ENCODE assay signal across 24 cellular contexts in genomic region chr5:122175852-122176251, GRCh38. TPM values are rescaled to one million over a fixed set of nuclear protein-coding genes. Genes with fewer than 3 reads are reported as not detected.
"Had no signal": no experiment of that assay in that cellular context is flagged by ENCODE, and none has a peak within 500 bp of the region (broad histone marks: within the 10 kb centered on the region; RNA-seq: fewer than 3 reads in every experiment).

No MANE protein-coding gene starts in this region.

- H3K36me3 ChIP-seq: MG63, SJSA1 had no signal

- H3K4me1 Mint-ChIP-seq: activated CD4-positive, alpha-beta T cell treated with anti-CD3 and anti-CD28 coated beads, Interleukin-2, amount 10 ng/mL, durations not matched to agents 7 days and 5 days; activated naive CD4-positive, alpha-beta T cell treated with anti-CD3 and anti-CD28 coated beads, Interleukin-2, amount 50 U/mL, for 24 hours had no signal

- H3K27ac ChIP-seq: body of pancreas, SJSA1, VCaP had no signal

- H3K4me1 ChIP-seq: body of pancreas had no signal

- H3K27ac Mint-ChIP-seq: activated CD4-positive, alpha-beta memory T cell treated with anti-CD3 and anti-CD28 coated beads for 36 hours; activated CD4-positive, alpha-beta T cell treated with anti-CD3 and anti-CD28 coated beads, Interleukin-2, amount 10 ng/mL, durations not matched to agents 7 days and 5 days; activated naive CD4-positive, alpha-beta T cell treated with anti-CD3 and anti-CD28 coated beads, Interleukin-2, amount 50 U/mL, for 24 hours had no signal

- H3K9me3 ChIP-seq: body of pancreas, MG63, SJSA1 had no signal

- ATAC-seq: body of pancreas, Panc1 had no signal

- H3K27me3 Mint-ChIP-seq: activated CD4-positive, alpha-beta T cell treated with anti-CD3 and anti-CD28 coated beads, Interleukin-2, amount 10 ng/mL, durations not matched to agents 7 days and 5 days had no signal

- H3K36me3 Mint-ChIP-seq: activated CD4-positive, alpha-beta memory T cell treated with anti-CD3 and anti-CD28 coated beads for 36 hours; activated naive CD4-positive, alpha-beta T cell treated with anti-CD3 and anti-CD28 coated beads, Interleukin-2, amount 50 U/mL, for 24 hours had no signal

- H3K9me3 Mint-ChIP-seq: activated CD4-positive, alpha-beta T cell treated with anti-CD3 and anti-CD28 coated beads, Interleukin-2, amount 10 ng/mL, durations not matched to agents 7 days and 5 days had no signal

- H3K4me3 ChIP-seq: body of pancreas, MG63, SJSA1 had no signal

- DNase-seq: activated CD4-positive, alpha-beta memory T cell treated with anti-CD3 and anti-CD28 coated beads for 36 hours; activated CD4-positive, alpha-beta T cell treated with anti-CD3 and anti-CD28 coated beads, Interleukin-2, amount 10 ng/mL, durations not matched to agents 7 days and 5 days; activated CD4-positive, CD25-positive, alpha-beta regulatory T cell; activated CD8-positive, alpha-beta memory T cell treated with anti-CD3 and anti-CD28 coated beads, Interleukin-2, amount 50 U/mL, for 4 hours; aorta; body of pancreas; central memory CD4-positive, alpha-beta T cell; MG63; NCI-H1105 treated with DMSO at 0.1 percent for 48 hours; NCI-H1436 treated with DMSO at 0.1 percent for 48 hours; NCI-H187; NCI-H2107; NCI-H510A treated with DMSO at 0.1 percent for 48 hours; NCI-H69; NK-92 treated with Interleukin-12 subunit alpha and Interleukin-12 subunit beta, amount 100 ng/mL, for 24 hours; OCI-M1; SHP77; T-helper 2 cell; T1000 had no signal

- H3K4me3 Mint-ChIP-seq: activated CD4-positive, alpha-beta memory T cell treated with anti-CD3 and anti-CD28 coated beads for 36 hours; activated CD4-positive, alpha-beta T cell treated with anti-CD3 and anti-CD28 coated beads, Interleukin-2, amount 10 ng/mL, durations not matched to agents 7 days and 5 days; activated naive CD4-positive, alpha-beta T cell treated with anti-CD3 and anti-CD28 coated beads, Interleukin-2, amount 50 U/mL, for 24 hours had no signal

- H3K27me3 ChIP-seq: body of pancreas, MG63, SJSA1 had no signal

RNA-seq across cellular contexts. Expression of gene ZNF474, which starts 46.5 kb away (rescaled TPM):
- total RNA-seq: activated CD4-positive, alpha-beta memory T cell treated with anti-CD3 and anti-CD28 coated beads for 36 hours; activated CD4-positive, alpha-beta T cell treated with anti-CD3 and anti-CD28 coated beads, Interleukin-2, amount 10 ng/mL, durations not matched to agents 7 days and 5 days; activated CD8-positive, alpha-beta memory T cell treated with anti-CD3 and anti-CD28 coated beads for 36 hours; body of pancreas; SJSA1 had no signal
